Comparison of ENCODE assay signal across 8 cellular contexts in genomic region chrX:54357414-54358377, GRCh38. TPM values are rescaled to one million over a fixed set of nuclear protein-coding genes. Genes with fewer than 3 reads are reported as not detected.
A peak's percentile ranks its signal among the peaks of the same experiment; 100 is the strongest.
DNase-seq lines count a peak whose midpoint lies in the region; ATAC-seq and TF ChIP-seq lines count a peak whose summit lies in the region.

TSS of gene WNK3 (minus strand) at chrX:54358046.

- no peak within 1 kb of the TSS for H3K27ac Mint-ChIP-seq in natural killer cell treated with Interleukin-12 subunit alpha and Interleukin-12 subunit beta and Interleukin-15 and Interleukin-18, amount 100 ng/mL, for 72 hours

- no peaks in the 10 kb centered on the region for H3K9me3 Mint-ChIP-seq in natural killer cell treated with Interleukin-12 subunit alpha and Interleukin-12 subunit beta and Interleukin-15 and Interleukin-18, amount 100 ng/mL, for 72 hours

- DNase-seq in HK-2 (ENCODE audit: unreplicated experiment) (peak; percentile 88), foreskin melanocyte (peak; percentile 64), OCI-LY7 (ENCODE audit: low spot score) (no peak)
- DNase-seq in activated naive CD4-positive, alpha-beta T cell treated with anti-CD3 and anti-CD28 coated beads, Interleukin-2, amount 50 U/mL, for 16 hours, result peak; percentile 54
- DNase-seq in natural killer cell treated with Interleukin-12 subunit alpha and Interleukin-12 subunit beta and Interleukin-15 and Interleukin-18, amount 100 ng/mL, for 72 hours (ENCODE audit: low spot score), result no peak

- no peak for TF ChIP-seq CTCF in OCI-LY7 (conservative IDR thresholded peaks at IDR 0.05; ENCODE audit: low read length)

- H3K27me3 Mint-ChIP-seq in natural killer cell treated with Interleukin-12 subunit alpha and Interleukin-12 subunit beta and Interleukin-15 and Interleukin-18, amount 100 ng/mL, for 72 hours, result peaks cover 36% of the 10 kb centered on the region in 2 donors

- H3K4me2 ChIP-seq in OCI-LY7 (ENCODE audit: low read length), result no peak within 1 kb of the TSS

- peak within 1 kb of the TSS in 2 of 5 donors; percentile 25 to 48 for H3K9ac ChIP-seq in subcutaneous abdominal adipose tissue (ENCODE audit: low read length in 5 of 5)

- no peaks in the 10 kb centered on the region for H3K9me2 ChIP-seq in OCI-LY7 (ENCODE audit: insufficient read depth, low read length)

- H3K27ac ChIP-seq in subcutaneous abdominal adipose tissue (ENCODE audit: low read depth, low read length) (no peak within 1 kb of the TSS), OCI-LY7 (ENCODE audit: low read depth, low read length, poor library complexity, severe bottlenecking) (no peak within 1 kb of the TSS)

- POLR2A ChIA-PET in OCI-LY7 (lab: Charles Lee), result no interaction called here

- intact Hi-C loops in OCI-LY7 (cut with micrococcal nuclease; ENCODE audit: unreplicated experiment), result no loop called here

- H3K9me3 ChIP-seq in subcutaneous abdominal adipose tissue (ENCODE audit: control insufficient read depth in 5 of 5, low read length in 5 of 5), result peaks cover 0 to 9% (median 3%) of the 10 kb centered on the region in 5 donors
- no peaks in the 10 kb centered on the region for H3K9me3 ChIP-seq in OCI-LY7 (ENCODE audit: low read length)

- H3K4me1 ChIP-seq in subcutaneous abdominal adipose tissue (ENCODE audit: control insufficient read depth in 5 of 5, insufficient read depth in 5 of 5, low read length in 5 of 5) (peaks cover 3 to 19% (median 15%) of the 10 kb centered on the region in 5 donors), OCI-LY7 (ENCODE audit: insufficient read depth, low read length, poor library complexity, severe bottlenecking) (no peaks in the 10 kb centered on the region)

- H3K4me1 Mint-ChIP-seq in natural killer cell treated with Interleukin-12 subunit alpha and Interleukin-12 subunit beta and Interleukin-15 and Interleukin-18, amount 100 ng/mL, for 72 hours (ENCODE audit: low read depth in 2 of 2), result peaks cover 10 to 13% of the 10 kb centered on the region in 2 donors

- H4K20me1 ChIP-seq in OCI-LY7 (ENCODE audit: insufficient read depth, low read length), result no peaks in the 10 kb centered on the region

- H3K4me3 ChIP-seq in subcutaneous abdominal adipose tissue (ENCODE audit: low read depth in 1 of 5, low read length in 5 of 5) (peak within 1 kb of the TSS; percentile 40 to 76 (median 67)), OCI-LY7 (ENCODE audit: low read depth, low read length, poor library complexity, severe bottlenecking) (no peak within 1 kb of the TSS)

- no peak within 1 kb of the TSS for H2AFZ ChIP-seq in OCI-LY7 (ENCODE audit: low read length)

- CTCF ChIA-PET in OCI-LY7 (lab: Charles Lee; ENCODE audit: unreplicated experiment), result no interaction called here

- peak; percentile 70 to 79 for ATAC-seq in natural killer cell treated with Interleukin-12 subunit alpha and Interleukin-12 subunit beta and Interleukin-15 and Interleukin-18, amount 100 ng/mL, for 72 hours
- ATAC-seq in HG03520 (IDR thresholded peaks at IDR 0.05; ENCODE audit: unreplicated experiment), result no peak

- no TSS peak for BruUV-seq in OCI-LY7 (replicated peaks; lab: Mats Ljungman, UMichigan)

- H3K4me3 Mint-ChIP-seq in natural killer cell treated with Interleukin-12 subunit alpha and Interleukin-12 subunit beta and Interleukin-15 and Interleukin-18, amount 100 ng/mL, for 72 hours, result peak within 1 kb of the TSS; percentile 73

- no peaks in the 10 kb centered on the region for H3K79me2 ChIP-seq in OCI-LY7 (ENCODE audit: insufficient read depth, low read depth, low read length)

- peaks cover 13 to 28% (median 24%) of the 10 kb centered on the region in 5 donors for H3K27me3 ChIP-seq in subcutaneous abdominal adipose tissue (ENCODE audit: control insufficient read depth in 5 of 5, insufficient read depth in 4 of 5, low read length in 5 of 5)

- no peaks in the 10 kb centered on the region for H3K36me3 Mint-ChIP-seq in natural killer cell treated with Interleukin-12 subunit alpha and Interleukin-12 subunit beta and Interleukin-15 and Interleukin-18, amount 100 ng/mL, for 72 hours

- H3K36me3 ChIP-seq in subcutaneous abdominal adipose tissue (ENCODE audit: control insufficient read depth in 5 of 5, insufficient read depth in 5 of 5, low read length in 5 of 5), result no peaks in the 10 kb centered on the region
- H3K36me3 ChIP-seq in OCI-LY7 (ENCODE audit: insufficient read depth, low read length), result no peaks in the 10 kb centered on the region

TF ChIP-seq in PFSK-1, 5 proteins besides CTCF, POLR2A, EP300 and RAD21:
- TF ChIP-seq POLR2AphosphoS5 (IDR thresholded peaks at IDR 0.05; ENCODE audit: low read depth, low read length) (peak; percentile 74), REST (IDR thresholded peaks at IDR 0.05; ENCODE audit: insufficient read depth in 1 of 2, low read depth in 2 of 2, low read length in 2 of 2) (no peak)

RNA-seq across cellular contexts. Expression of gene WNK3, which starts in this region (rescaled TPM):
- polyA plus RNA-seq in PFSK-1 (2012; ENCODE audit: insufficient read length, low read depth), result 0.88 TPM
- total RNA-seq in natural killer cell treated with Interleukin-12 subunit alpha and Interleukin-12 subunit beta and Interleukin-15 and Interleukin-18, amount 100 ng/mL, for 72 hours, result under 1 TPM; 0.26 to 0.33 TPM
- total RNA-seq in OCI-LY7 (2014; rRNA removed; shearing (Covaris generic)), result not detected in 2 replicates
- 0.17 TPM in 1 of 2 replicates, not detected in the other for total RNA-seq in OCI-LY7 (2022)

Comparison
In these comparisons a context has a peak if more than half of its experiments do, and no peak if none do; other contexts are left out.
1. Peak in ATAC-seq in natural killer cell treated with Interleukin-12 subunit alpha and Interleukin-12 subunit beta and Interleukin-15 and Interleukin-18, amount 100 ng/mL, for 72 hours; RNA of the gene not detected or under 1 TPM.
2. DNase-seq: peak in HK-2 (single experiment), activated naive CD4-positive, alpha-beta T cell treated with anti-CD3 and anti-CD28 coated beads, Interleukin-2, amount 50 U/mL, for 16 hours (single experiment) and foreskin melanocyte (single experiment); none in natural killer cell treated with Interleukin-12 subunit alpha and Interleukin-12 subunit beta and Interleukin-15 and Interleukin-18, amount 100 ng/mL, for 72 hours (single experiment) and OCI-LY7 (single experiment).